ENCODE assay signal across 17 cellular contexts in genomic region chr1:168903237-168903830, GRCh38.
DNase-seq lines count a peak whose midpoint lies in the region; ATAC-seq, FAIRE-seq and TF ChIP-seq lines count a peak whose summit lies in the region.
"Had no signal": no experiment of that assay in that cellular context is flagged by ENCODE, and none has a peak within 500 bp of the region (broad histone marks: within the 10 kb centered on the region; RNA-seq: fewer than 3 reads in every experiment).

No MANE protein-coding gene starts in this region.

- H3F3A ChIP-seq in SK-N-SH (replicated peaks; ENCODE audit: insufficient read depth) (peaks cover 12% of the 10 kb centered on the region), PC-3 (ENCODE audit: low read length, unreplicated experiment) (no peaks in the 10 kb centered on the region)

- no peaks in the 10 kb centered on the region; a peak in 1 of 4 replicates for H3K4me1 ChIP-seq in SK-N-SH (ENCODE audit: control insufficient read depth in 1 of 2, insufficient read depth in 2 of 2, low read depth in 1 of 2, low read length in 1 of 2)
- peaks cover 46% of the 10 kb centered on the region for H3K4me1 ChIP-seq in PC-3 (ENCODE audit: insufficient read depth, low read length)
- H3K4me1 ChIP-seq in small intestine (ENCODE audit: control insufficient read depth in 2 of 2, insufficient read depth in 1 of 2, low read depth in 1 of 2, low read length in 1 of 2): no peaks in the 10 kb centered on the region
- H3K4me1 ChIP-seq: HAP-1 had no signal

- H3K9ac ChIP-seq in SK-N-SH: no peak overlapping the region
- H3K9ac ChIP-seq in PC-3 (ENCODE audit: low read length): no peak overlapping the region

- no peak for FAIRE-seq in bronchial epithelial cell (lab: Jason Lieb, UNC)
- FAIRE-seq in small intestine (lab: Jason Lieb, UNC): no peak

- H3K9me2 ChIP-seq in SK-N-SH (no peaks in the 10 kb centered on the region), PC-3 (replicated peaks; ENCODE audit: low read length) (no peaks in the 10 kb centered on the region; the same call in none of the 2 replicates)

- H3K4me2 ChIP-seq in SK-N-SH (no peak overlapping the region), PC-3 (ENCODE audit: low read length) (peak overlapping the region; percentile 8; the same call in 1 of the 2 replicates)

- H2AFZ ChIP-seq in SK-N-SH (ENCODE audit: low read depth): no peak overlapping the region
- no peak overlapping the region for H2AFZ ChIP-seq in PC-3 (ENCODE audit: low read length)

- CTCF ChIA-PET in SK-N-SH (lab: Yijun Ruan, JAX) (no interaction called here), PC-3 (lab: Charles Lee) (no interaction called here)

- ATAC-seq in SK-N-SH treated with all-trans-retinoic acid at 6 μM for 48 hours (no peak), PC-3 (peak; percentile 66)

- no peaks in the 10 kb centered on the region for H3K79me2 ChIP-seq in SK-N-SH (ENCODE audit: insufficient read depth)
- H3K79me2 ChIP-seq in PC-3 (ENCODE audit: low read length): no peaks in the 10 kb centered on the region

- POLR2A ChIA-PET in SK-N-SH (lab: Yijun Ruan, JAX) (no interaction called here), PC-3 (lab: Charles Lee; ENCODE audit: unreplicated experiment) (no interaction called here)

- TF ChIP-seq CTCF in SK-N-SH (IDR thresholded peaks at IDR 0.05) (no peak), PC-3 (conservative IDR thresholded peaks at IDR 0.05; ENCODE audit: low read depth, low read length) (no peak), bronchial epithelial cell (IDR thresholded peaks at IDR 0.05; ENCODE audit: insufficient read depth, low read length, severe bottlenecking) (no peak)

- no peak for TF ChIP-seq RAD21 in SK-N-SH (IDR thresholded peaks at IDR 0.05; ENCODE audit: low read length)

- H3K27me3 ChIP-seq in SK-N-SH (ENCODE audit: insufficient read depth) (no peaks in the 10 kb centered on the region), PC-3 (ENCODE audit: low read length) (no peaks in the 10 kb centered on the region), bronchial epithelial cell (ENCODE audit: control insufficient read depth, insufficient read depth, low read length) (no peaks in the 10 kb centered on the region), MG63 (no peaks in the 10 kb centered on the region), small intestine (ENCODE audit: control insufficient read depth in 2 of 2, insufficient read depth in 2 of 2, low read length in 2 of 2) (no peaks in the 10 kb centered on the region)

- BruUV-seq in PC-3 (replicated peaks; lab: Mats Ljungman, UMichigan): no TSS peak

- no peaks in the 10 kb centered on the region for H4K20me1 ChIP-seq in SK-N-SH (ENCODE audit: insufficient read depth)
- no peaks in the 10 kb centered on the region for H4K20me1 ChIP-seq in PC-3 (ENCODE audit: low read length)

- H3K27ac ChIP-seq in SK-N-SH (ENCODE audit: low read depth in 2 of 2, low read length in 1 of 2): no peak overlapping the region
- H3K27ac ChIP-seq in PC-3 (ENCODE audit: low read length): 0 out of 2 replicates have a peak overlapping the region, but pooled peaks have one; percentile 5
- H3K27ac ChIP-seq in small intestine (ENCODE audit: low read depth in 1 of 2, low read length in 1 of 2): no peak overlapping the region
- H3K27ac ChIP-seq: HL-60 had no signal

- no peak for DNase-seq in SK-N-SH
- peak; percentile 73 for DNase-seq in PC-3
- peak; percentile 77 for DNase-seq in bronchial epithelial cell (ENCODE audit: low read depth)
- no peak for DNase-seq in MG63
- DNase-seq in small intestine: no peak
- no peak for DNase-seq in NCI-H2107 (lab: John Stamatoyannopoulos, UW)
- DNase-seq in NCI-H1694 treated with DMSO at 0.1 percent for 48 hours (lab: John Stamatoyannopoulos, UW): no peak
- DNase-seq: 8988T, GDM1, NCI-H1417, NCI-H2029, NCI-H2171, NCI-H446, NCI-H69 had no signal

- no peak for TF ChIP-seq EP300 in SK-N-SH (IDR thresholded peaks at IDR 0.05; ENCODE audit: borderline replicate concordance in 1 of 2, low read depth in 1 of 2, low read length in 1 of 2)

- 72% methylated on average over 2 of the region's 2 CpGs for WGBS in SK-N-SH (ENCODE audit: low lambda C conversion rate)
- WGBS in small intestine, 3 donors: 82 to 91% (median 87%) methylated on average over 2 of the region's 2 CpGs

- H3K4me3 ChIP-seq in SK-N-SH (ENCODE audit: low read depth in 2 of 2, low read length in 1 of 2) (no peak overlapping the region), PC-3 (ENCODE audit: low read length) (no peak overlapping the region), bronchial epithelial cell (ENCODE audit: low read depth, low read length) (no peak overlapping the region), MG63 (no peak overlapping the region), small intestine (ENCODE audit: low read depth in 1 of 2, low read length in 2 of 2) (no peak overlapping the region)
- H3K4me3 ChIP-seq: HAP-1 had no signal

- intact Hi-C loops in PC-3 (cut with micrococcal nuclease): loop anchor here (2.0 kb wide), 1 partner anchor 43 kb away; no protein-coding TSS in a partner anchor

- H3K36me3 ChIP-seq in SK-N-SH (replicated peaks in 1 of 2; ENCODE audit: control insufficient read depth in 1 of 2, insufficient read depth in 2 of 2, low read length in 1 of 2) (no peaks in the 10 kb centered on the region), PC-3 (ENCODE audit: low read depth, low read length) (no peaks in the 10 kb centered on the region), bronchial epithelial cell (ENCODE audit: control insufficient read depth, insufficient read depth, low read length) (no peaks in the 10 kb centered on the region), MG63 (no peaks in the 10 kb centered on the region), small intestine (ENCODE audit: control insufficient read depth in 2 of 2, insufficient read depth in 2 of 2, low read length in 2 of 2) (no peaks in the 10 kb centered on the region)
- H3K36me3 ChIP-seq: HAP-1 had no signal

- H3K9me3 ChIP-seq in SK-N-SH: no peaks in the 10 kb centered on the region
- no peaks in the 10 kb centered on the region for H3K9me3 ChIP-seq in PC-3 (ENCODE audit: low read length)
- H3K9me3 ChIP-seq in MG63: no peaks in the 10 kb centered on the region
- H3K9me3 ChIP-seq in small intestine (ENCODE audit: control insufficient read depth, low read depth): no peaks in the 10 kb centered on the region
- H3K9me3 ChIP-seq: HAP-1 had no signal

TF ChIP-seq in SK-N-SH, 30 proteins besides CTCF, POLR2A, EP300 and RAD21:
- TF ChIP-seq NFIC (IDR thresholded peaks at IDR 0.05; ENCODE audit: borderline replicate concordance) (peak; percentile 40; the same call in 1 of the 2 replicates), PBX3 (IDR thresholded peaks at IDR 0.05) (no peak)

TF ChIP-seq in SK-N-SH treated with all-trans-retinoic acid at 6 μM for 48 hours, 23 proteins besides CTCF, POLR2A, EP300 and RAD21 (continues in another document):
- TF ChIP-seq TCF4 (CRISPR knock-in tag; IDR thresholded peaks at IDR 0.05; ENCODE audit: borderline replicate concordance): no peak
- TF ChIP-seq CSDC2 (CRISPR knock-in tag; IDR thresholded peaks at IDR 0.05): no peak
- no peak for TF ChIP-seq RARB (CRISPR knock-in tag; IDR thresholded peaks at IDR 0.05)
- no peak for TF ChIP-seq ZNF70 (CRISPR knock-in tag; IDR thresholded peaks at IDR 0.05)
- TF ChIP-seq TSHZ2 (CRISPR knock-in tag; IDR thresholded peaks at IDR 0.05): no peak
- no peak for TF ChIP-seq ZFP30 (CRISPR knock-in tag; IDR thresholded peaks at IDR 0.05)
- TF ChIP-seq ESRRG (CRISPR knock-in tag; IDR thresholded peaks at IDR 0.05): no peak
- TF ChIP-seq POU6F1 (CRISPR knock-in tag; IDR thresholded peaks at IDR 0.05; ENCODE audit: borderline replicate concordance, low read depth): no peak
- no peak for TF ChIP-seq ARNTL (CRISPR knock-in tag; IDR thresholded peaks at IDR 0.05; ENCODE audit: borderline replicate concordance, low read depth)

Comparison
In these comparisons a context has a peak if more than half of its experiments do, and no peak if none do; other contexts are left out.
1. DNase-seq: peak in PC-3 (single experiment) and bronchial epithelial cell (single experiment); none in SK-N-SH (single experiment), MG63 (single experiment), small intestine (single experiment), NCI-H2107 (single experiment) and NCI-H1694 treated with DMSO at 0.1 percent for 48 hours (single experiment).